Comparison of ENCODE assay signal across 11 cellular contexts in genomic region chr19:4647676-4648644, GRCh38. TPM values are rescaled to one million over a fixed set of nuclear protein-coding genes. Genes with fewer than 3 reads are reported as not detected.
DNase-seq lines count a peak whose midpoint lies in the region; ATAC-seq and TF ChIP-seq lines count a peak whose summit lies in the region.
"Had no signal": no experiment of that assay in that cellular context is flagged by ENCODE, and none has a peak within 500 bp of the region (broad histone marks: within the 10 kb centered on the region; RNA-seq: fewer than 3 reads in every experiment).

No MANE protein-coding gene starts in this region.

- no peak for TF ChIP-seq CTCF in esophagus squamous epithelium (IDR thresholded peaks at IDR 0.05)

- TF ChIP-seq POLR2A in esophagus squamous epithelium (IDR thresholded peaks at IDR 0.05) = no peak

- H3K27me3 ChIP-seq in esophagus squamous epithelium (no peaks in the 10 kb centered on the region), muscle layer of colon (ENCODE audit: control insufficient read depth in 1 of 2, insufficient read depth in 2 of 2, low read length in 2 of 2) (no peaks in the 10 kb centered on the region)

- no peak for DNase-seq in activated T-cell treated with anti-CD3 and anti-CD28 coated beads, Interleukin-2, amount 50 U/mL, for 24 hours
- DNase-seq in activated T-cell treated with anti-CD3 and anti-CD28 coated beads, Interleukin-2, amount 50 U/mL, for 4 hours = no peak
- DNase-seq in esophagus squamous epithelium (lab: John Stamatoyannopoulos, UW) = no peak
- DNase-seq in activated naive CD4-positive, alpha-beta T cell (lab: John Stamatoyannopoulos, UW) = no peak
- DNase-seq in EL = no peak
- DNase-seq in stimulated activated naive CD4-positive, alpha-beta T cell (lab: John Stamatoyannopoulos, UW) = no peak
- DNase-seq: midbrain, NCI-H774 had no signal

- H3K9me3 Mint-ChIP-seq in activated T-cell treated with anti-CD3 and anti-CD28 coated beads, Interleukin-2, amount 50 U/mL, for 24 hours = no peaks in the 10 kb centered on the region
- no peaks in the 10 kb centered on the region for H3K9me3 Mint-ChIP-seq in activated T-cell treated with anti-CD3 and anti-CD28 coated beads, Interleukin-2, amount 50 U/mL, for 4 hours
- H3K9me3 Mint-ChIP-seq: activated naive CD4-positive, alpha-beta T cell treated with anti-CD3 and anti-CD28 coated beads, Interleukin-2, amount 50 U/mL, for 24 hours had no signal

- intact Hi-C loops in esophagus squamous epithelium (cut with DNase I) = no loop called here

- no peak for ATAC-seq in activated T-cell treated with anti-CD3 and anti-CD28 coated beads, Interleukin-2, amount 50 U/mL, for 4 hours
- no peak for ATAC-seq in HG03565 (IDR thresholded peaks at IDR 0.05; ENCODE audit: unreplicated experiment)

- H3K9me3 ChIP-seq in esophagus squamous epithelium (no peaks in the 10 kb centered on the region), muscle layer of colon (ENCODE audit: low read length) (no peaks in the 10 kb centered on the region)

- H3K4me3 ChIP-seq in esophagus squamous epithelium = no peak overlapping the region
- H3K4me3 ChIP-seq in muscle layer of colon (ENCODE audit: low read depth in 1 of 2, low read length in 2 of 2) = no peak overlapping the region

- H3K27ac Mint-ChIP-seq in activated T-cell treated with anti-CD3 and anti-CD28 coated beads, Interleukin-2, amount 50 U/mL, for 24 hours = peak overlapping the region; percentile 29
- H3K27ac Mint-ChIP-seq: activated naive CD4-positive, alpha-beta T cell treated with anti-CD3 and anti-CD28 coated beads, Interleukin-2, amount 50 U/mL, for 24 hours had no signal

- no peaks in the 10 kb centered on the region for H3K27me3 Mint-ChIP-seq in activated T-cell treated with anti-CD3 and anti-CD28 coated beads, Interleukin-2, amount 50 U/mL, for 24 hours
- no peaks in the 10 kb centered on the region for H3K27me3 Mint-ChIP-seq in activated T-cell treated with anti-CD3 and anti-CD28 coated beads, Interleukin-2, amount 50 U/mL, for 4 hours (ENCODE audit: low read depth)
- H3K27me3 Mint-ChIP-seq: activated naive CD4-positive, alpha-beta T cell treated with anti-CD3 and anti-CD28 coated beads, Interleukin-2, amount 50 U/mL, for 24 hours had no signal

- H3K4me1 ChIP-seq in esophagus squamous epithelium (peaks cover 0 to 35% (median 9%) of the 10 kb centered on the region in 3 donors), muscle layer of colon (ENCODE audit: insufficient read depth, low read length) (peaks cover 27% of the 10 kb centered on the region)

- peaks cover 34% of the 10 kb centered on the region for H3K36me3 Mint-ChIP-seq in activated T-cell treated with anti-CD3 and anti-CD28 coated beads, Interleukin-2, amount 50 U/mL, for 24 hours (ENCODE audit: low read depth)
- H3K36me3 Mint-ChIP-seq in activated T-cell treated with anti-CD3 and anti-CD28 coated beads, Interleukin-2, amount 50 U/mL, for 4 hours (ENCODE audit: insufficient read depth) = peaks cover 3% of the 10 kb centered on the region
- H3K36me3 Mint-ChIP-seq: activated naive CD4-positive, alpha-beta T cell treated with anti-CD3 and anti-CD28 coated beads, Interleukin-2, amount 50 U/mL, for 24 hours had no signal

- H3K4me1 Mint-ChIP-seq in activated T-cell treated with anti-CD3 and anti-CD28 coated beads, Interleukin-2, amount 50 U/mL, for 24 hours (ENCODE audit: low read depth) = peaks cover 8% of the 10 kb centered on the region
- no peaks in the 10 kb centered on the region for H3K4me1 Mint-ChIP-seq in activated T-cell treated with anti-CD3 and anti-CD28 coated beads, Interleukin-2, amount 50 U/mL, for 4 hours (ENCODE audit: low read depth)
- H3K4me1 Mint-ChIP-seq: activated naive CD4-positive, alpha-beta T cell treated with anti-CD3 and anti-CD28 coated beads, Interleukin-2, amount 50 U/mL, for 24 hours had no signal

- peak overlapping the region; percentile 45 for H3K9ac ChIP-seq in muscle layer of colon (ENCODE audit: low read length)

- 73 to 76% methylated on average over 6 to 7 of the region's 20 CpGs for WGBS in esophagus squamous epithelium, 2 donors

- H3K27ac ChIP-seq in esophagus squamous epithelium = peak overlapping the region in 3 of 4 donors; percentile 56 to 70 (median 59)
- H3K27ac ChIP-seq in muscle layer of colon (ENCODE audit: low read depth, low read length) = peak overlapping the region; percentile 94

- no peak overlapping the region for H3K4me3 Mint-ChIP-seq in activated T-cell treated with anti-CD3 and anti-CD28 coated beads, Interleukin-2, amount 50 U/mL, for 24 hours
- H3K4me3 Mint-ChIP-seq in activated T-cell treated with anti-CD3 and anti-CD28 coated beads, Interleukin-2, amount 50 U/mL, for 4 hours = no peak overlapping the region
- H3K4me3 Mint-ChIP-seq: activated naive CD4-positive, alpha-beta T cell treated with anti-CD3 and anti-CD28 coated beads, Interleukin-2, amount 50 U/mL, for 24 hours had no signal

- peaks cover 0 to 17% (median 4%) of the 10 kb centered on the region in 3 donors for H3K36me3 ChIP-seq in esophagus squamous epithelium
- peaks cover 16% of the 10 kb centered on the region for H3K36me3 ChIP-seq in muscle layer of colon (ENCODE audit: insufficient read depth, low read length)

RNA-seq across cellular contexts. Expression of gene TNFAIP8L1, which starts 8.6 kb away (rescaled TPM):
- 1 to 10 TPM; 3.2 to 4.0 (median 3.9) TPM for total RNA-seq in activated T-cell treated with anti-CD3 and anti-CD28 coated beads, Interleukin-2, amount 50 U/mL, for 4 hours
- total RNA-seq in esophagus squamous epithelium = 1 to 10 TPM; 3.6 to 6.2 (median 4.4) TPM

RNA-seq across cellular contexts. Expression of gene MYDGF, which starts 22.2 kb away (rescaled TPM):
- 100 to 1,000 TPM; 129 to 150 (median 134) TPM for total RNA-seq in activated T-cell treated with anti-CD3 and anti-CD28 coated beads, Interleukin-2, amount 50 U/mL, for 4 hours
- total RNA-seq in esophagus squamous epithelium = 10 to 100 TPM; 33.2 to 52.5 (median 41.5) TPM
